ENCODE assay signal across 8 cellular contexts in the genomic region with DNA sequence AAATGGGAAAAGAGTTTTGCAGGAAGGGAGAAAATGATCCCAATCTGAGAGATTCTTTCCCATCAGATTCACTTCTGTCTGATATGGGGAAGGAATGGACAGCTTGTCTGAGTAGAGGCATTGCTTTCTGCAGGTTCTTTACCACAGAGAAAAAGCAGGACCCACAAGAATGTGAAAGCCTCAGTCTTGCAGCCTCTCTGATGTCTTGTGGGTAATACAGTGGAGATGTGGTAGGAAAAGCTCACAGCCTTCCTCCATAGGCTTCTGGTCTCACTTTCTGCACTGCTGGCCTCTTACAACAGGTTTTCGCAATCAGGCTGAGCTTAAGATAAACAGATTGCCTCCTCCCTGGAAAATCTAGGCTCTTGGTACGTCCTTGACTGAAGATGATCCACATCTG. TPM values are rescaled to one million over a fixed set of nuclear protein-coding genes. Genes with fewer than 3 reads are reported as not detected.
DNase-seq lines count a peak whose midpoint lies in the region; ATAC-seq and TF ChIP-seq lines count a peak whose summit lies in the region.

No MANE protein-coding gene starts in this region.

- H3K4me1 Mint-ChIP-seq in T-helper 17 cell = peaks cover 13% of the 10 kb centered on the region

- no peaks in the 10 kb centered on the region for H3K36me3 ChIP-seq in ES-I3 (ENCODE audit: insufficient read depth, low read length)
- no peaks in the 10 kb centered on the region for H3K36me3 ChIP-seq in ovary

- no peak for TF ChIP-seq POLR2A in ovary (IDR thresholded peaks at IDR 0.05)

- ATAC-seq in HG02678 (IDR thresholded peaks at IDR 0.05; ENCODE audit: unreplicated experiment) (peak; percentile 45), T-helper 17 cell (peak; percentile 42), GM18867 (IDR thresholded peaks at IDR 0.05; ENCODE audit: unreplicated experiment) (no peak)

- no peaks in the 10 kb centered on the region for H3K27me3 Mint-ChIP-seq in T-helper 17 cell

- TF ChIP-seq EP300 in ovary (IDR thresholded peaks at IDR 0.05) = no peak

- no peak for DNase-seq in T-helper 17 cell
- DNase-seq in fibroblast of the conjunctiva (ENCODE audit: low read depth) = peak; percentile 71
- DNase-seq in ovary = peak in 1 of 5 donors; percentile 31
- no peak for DNase-seq in NCI-H2196 treated with DMSO at 0.1 percent for 48 hours (lab: John Stamatoyannopoulos, UW; ENCODE audit: unreplicated experiment)
- no peak for DNase-seq in NCI-H1417 (lab: John Stamatoyannopoulos, UW)

- peak overlapping the region; percentile 89 for H3K27ac Mint-ChIP-seq in T-helper 17 cell

- peak overlapping the region; percentile 88 for H3K4me3 Mint-ChIP-seq in T-helper 17 cell

- no peak for TF ChIP-seq CTCF in ovary (IDR thresholded peaks at IDR 0.05)

- H3K9me3 ChIP-seq in ES-I3 (ENCODE audit: control insufficient read depth, insufficient read depth, low read length) (0 out of 2 replicates have a peak, but pooled peaks cover 2% of the 10 kb centered on the region), T-helper 17 cell (ENCODE audit: control insufficient read depth, low read length, poor library complexity, severe bottlenecking) (no peaks in the 10 kb centered on the region), ovary (no peaks in the 10 kb centered on the region)

- intact Hi-C loops in ovary (cut with DNase I) = no loop called here

- H3K4me3 ChIP-seq in ovary = peak overlapping the region; percentile 66

- H3K27ac ChIP-seq in ovary = peak overlapping the region in 1 of 2 donors; percentile 60

- 0 to 6% (median 5%) methylated on average over 2 of the region's 2 CpGs for WGBS in ovary, 3 donors

- peaks cover 7% of the 10 kb centered on the region for H3K4me1 ChIP-seq in ES-I3 (ENCODE audit: insufficient read depth, low read length)
- H3K4me1 ChIP-seq in ovary (ENCODE audit: insufficient read depth) = peaks cover 5% of the 10 kb centered on the region

- H3K27me3 ChIP-seq in ovary = no peaks in the 10 kb centered on the region

- H3K9ac ChIP-seq in ES-I3 (ENCODE audit: low read depth, low read length) = peak overlapping the region; percentile 83; the same call in 1 of the 2 replicates

- peaks cover 2% of the 10 kb centered on the region for H3K36me3 Mint-ChIP-seq in T-helper 17 cell (ENCODE audit: low read depth)

RNA-seq across cellular contexts. Expression of a gene that starts 0.6 kb away (rescaled TPM):
- total RNA-seq in T-helper 17 cell (1 to 10 TPM; 1.9 to 3.8 TPM), ovary (10 to 100 TPM in 4 of 7 donors, 1 to 10 TPM in 3; 6.4 to 20.4 (median 11.3) TPM)
- polyA plus RNA-seq in ovary = 10 to 100 TPM; 23.0 to 56.2 TPM

RNA-seq across cellular contexts. Expression of a gene that starts 15.1 kb away (rescaled TPM):
- not detected for total RNA-seq in T-helper 17 cell
- total RNA-seq in ovary = under 1 TPM in 1 of 7 donors, not detected in 6; 0.18 TPM
- polyA plus RNA-seq in ovary = not detected

RNA-seq across cellular contexts. Expression of a gene that starts 21.4 kb away (rescaled TPM):
- total RNA-seq in T-helper 17 cell (10 to 100 TPM; 12.7 to 15.2 TPM), ovary (10 to 100 TPM in 6 of 7 donors, 1 to 10 TPM in 1; 8.7 to 22.0 (median 17.4) TPM)
- 10 to 100 TPM; 10.6 TPM for polyA plus RNA-seq in ovary
